Comparison of ENCODE assay signal across 1 cellular context in the genomic region with DNA sequence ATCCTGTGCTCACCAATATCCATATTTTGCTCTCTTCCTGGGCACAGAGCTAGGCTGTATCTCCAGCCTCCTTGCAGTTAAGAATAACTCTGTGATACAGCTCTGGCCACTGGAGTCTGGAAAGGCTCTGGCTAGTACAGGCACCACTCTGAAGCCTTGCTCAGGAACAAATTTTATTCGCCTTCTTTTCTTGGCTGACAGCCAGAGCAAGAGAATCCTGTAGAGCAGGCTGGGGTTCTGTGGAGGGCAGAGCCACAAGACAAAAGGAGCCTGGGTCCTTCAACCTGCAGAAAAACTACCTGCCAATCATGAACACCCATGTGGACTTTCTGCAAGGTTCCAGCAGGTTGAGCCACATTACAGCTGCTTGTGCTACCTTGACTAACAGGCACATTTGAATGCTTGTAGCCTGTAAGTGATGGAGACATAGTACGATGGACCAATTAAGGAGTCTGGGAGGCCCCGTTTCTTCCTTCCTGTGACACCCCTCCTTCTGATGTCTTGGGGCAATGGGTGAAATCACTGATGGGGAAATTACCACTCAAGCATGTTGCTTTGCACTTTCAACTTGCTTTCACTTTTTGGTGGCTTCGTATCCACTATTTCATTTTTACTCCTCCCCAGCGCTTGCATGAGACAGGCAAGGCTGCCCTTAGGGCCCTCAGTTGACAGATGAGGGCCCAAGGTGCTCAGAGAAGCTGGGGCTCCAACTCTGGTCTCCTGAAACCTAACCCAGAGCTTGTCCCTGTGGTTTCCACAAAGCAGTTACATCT.
TF ChIP-seq lines count a peak whose summit lies in the region.

No MANE protein-coding gene starts in this region.

TF ChIP-seq in GM12878, 131 proteins besides CTCF, POLR2A, EP300 and RAD21 (continued from another document):
- TF ChIP-seq BHLHE40 (IDR thresholded peaks at IDR 0.05; ENCODE audit: borderline replicate concordance in 1 of 2, low read depth in 2 of 2, low read length in 1 of 2) (0 out of 4 replicates have a peak, but pooled peaks of 1 of the 2 experiments have one; percentile 6), YY1 (IDR thresholded peaks at IDR 0.05; ENCODE audit: low read depth, low read length) (peak; percentile 49; the same call in 1 of the 2 replicates), IRF4 (IDR thresholded peaks at IDR 0.05; ENCODE audit: low read depth, low read length) (peak; percentile 44; the same call in 1 of the 2 replicates), CHD1 (IDR thresholded peaks at IDR 0.05; ENCODE audit: low read depth, low read length) (no peak), ATF7 (IDR thresholded peaks at IDR 0.05; ENCODE audit: low read depth) (0 out of 2 replicates have a peak, but pooled peaks have one; percentile 22), EED (IDR thresholded peaks at IDR 0.05; ENCODE audit: low read depth) (0 out of 2 replicates have a peak, but pooled peaks have one; percentile 45), BCL11A (IDR thresholded peaks at IDR 0.05; ENCODE audit: low read depth, low read length) (peak; percentile 66; the same call in 1 of the 2 replicates), TAF1 (IDR thresholded peaks at IDR 0.05; ENCODE audit: borderline replicate concordance, low read depth, low read length) (peak; percentile 29; the same call in 1 of the 2 replicates), JUNB (IDR thresholded peaks at IDR 0.05) (peak; percentile 49; the same call in 1 of the 2 replicates), SMAD1 (IDR thresholded peaks at IDR 0.05; ENCODE audit: low read depth, partially characterized antibody) (no peak), MTA3 (IDR thresholded peaks at IDR 0.05; ENCODE audit: borderline replicate concordance, low read length) (peak; percentile 57; the same call in 1 of the 2 replicates), NFIC (IDR thresholded peaks at IDR 0.05; ENCODE audit: low read depth, low read length) (peak; percentile 71; the same call in 1 of the 2 replicates), CREM (IDR thresholded peaks at IDR 0.05; ENCODE audit: low read depth) (peak; percentile 53; the same call in 1 of the 2 replicates), HDGF (IDR thresholded peaks at IDR 0.05) (no peak), PAX5 (IDR thresholded peaks at IDR 0.05; ENCODE audit: borderline replicate concordance, low read depth, low read length) (peak; percentile 88), IKZF1 (conservative IDR thresholded peaks at IDR 0.05) (0 out of 2 replicates have a peak, but pooled peaks have one; percentile 33), TCF7 (IDR thresholded peaks at IDR 0.05; ENCODE audit: borderline replicate concordance) (no peak), NR2C1 (IDR thresholded peaks at IDR 0.05) (peak; percentile 15; the same call in 1 of the 2 replicates), NBN (IDR thresholded peaks at IDR 0.05) (peak; percentile 37; the same call in 1 of the 2 replicates), RUNX3 (IDR thresholded peaks at IDR 0.05; ENCODE audit: low read length) (peak; percentile 46), CBFB (IDR thresholded peaks at IDR 0.05; ENCODE audit: low read depth) (peak; percentile 53)
- TF ChIP-seq, protein P1, sequence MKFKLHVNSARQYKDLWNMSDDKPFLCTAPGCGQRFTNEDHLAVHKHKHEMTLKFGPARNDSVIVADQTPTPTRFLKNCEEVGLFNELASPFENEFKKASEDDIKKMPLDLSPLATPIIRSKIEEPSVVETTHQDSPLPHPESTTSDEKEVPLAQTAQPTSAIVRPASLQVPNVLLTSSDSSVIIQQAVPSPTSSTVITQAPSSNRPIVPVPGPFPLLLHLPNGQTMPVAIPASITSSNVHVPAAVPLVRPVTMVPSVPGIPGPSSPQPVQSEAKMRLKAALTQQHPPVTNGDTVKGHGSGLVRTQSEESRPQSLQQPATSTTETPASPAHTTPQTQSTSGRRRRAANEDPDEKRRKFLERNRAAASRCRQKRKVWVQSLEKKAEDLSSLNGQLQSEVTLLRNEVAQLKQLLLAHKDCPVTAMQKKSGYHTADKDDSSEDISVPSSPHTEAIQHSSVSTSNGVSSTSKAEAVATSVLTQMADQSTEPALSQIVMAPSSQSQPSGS (IDR thresholded peaks at IDR 0.05; ENCODE audit: low read length) = 0 out of 2 replicates have a peak, but pooled peaks have one; percentile 42
- TF ChIP-seq, protein P2, sequence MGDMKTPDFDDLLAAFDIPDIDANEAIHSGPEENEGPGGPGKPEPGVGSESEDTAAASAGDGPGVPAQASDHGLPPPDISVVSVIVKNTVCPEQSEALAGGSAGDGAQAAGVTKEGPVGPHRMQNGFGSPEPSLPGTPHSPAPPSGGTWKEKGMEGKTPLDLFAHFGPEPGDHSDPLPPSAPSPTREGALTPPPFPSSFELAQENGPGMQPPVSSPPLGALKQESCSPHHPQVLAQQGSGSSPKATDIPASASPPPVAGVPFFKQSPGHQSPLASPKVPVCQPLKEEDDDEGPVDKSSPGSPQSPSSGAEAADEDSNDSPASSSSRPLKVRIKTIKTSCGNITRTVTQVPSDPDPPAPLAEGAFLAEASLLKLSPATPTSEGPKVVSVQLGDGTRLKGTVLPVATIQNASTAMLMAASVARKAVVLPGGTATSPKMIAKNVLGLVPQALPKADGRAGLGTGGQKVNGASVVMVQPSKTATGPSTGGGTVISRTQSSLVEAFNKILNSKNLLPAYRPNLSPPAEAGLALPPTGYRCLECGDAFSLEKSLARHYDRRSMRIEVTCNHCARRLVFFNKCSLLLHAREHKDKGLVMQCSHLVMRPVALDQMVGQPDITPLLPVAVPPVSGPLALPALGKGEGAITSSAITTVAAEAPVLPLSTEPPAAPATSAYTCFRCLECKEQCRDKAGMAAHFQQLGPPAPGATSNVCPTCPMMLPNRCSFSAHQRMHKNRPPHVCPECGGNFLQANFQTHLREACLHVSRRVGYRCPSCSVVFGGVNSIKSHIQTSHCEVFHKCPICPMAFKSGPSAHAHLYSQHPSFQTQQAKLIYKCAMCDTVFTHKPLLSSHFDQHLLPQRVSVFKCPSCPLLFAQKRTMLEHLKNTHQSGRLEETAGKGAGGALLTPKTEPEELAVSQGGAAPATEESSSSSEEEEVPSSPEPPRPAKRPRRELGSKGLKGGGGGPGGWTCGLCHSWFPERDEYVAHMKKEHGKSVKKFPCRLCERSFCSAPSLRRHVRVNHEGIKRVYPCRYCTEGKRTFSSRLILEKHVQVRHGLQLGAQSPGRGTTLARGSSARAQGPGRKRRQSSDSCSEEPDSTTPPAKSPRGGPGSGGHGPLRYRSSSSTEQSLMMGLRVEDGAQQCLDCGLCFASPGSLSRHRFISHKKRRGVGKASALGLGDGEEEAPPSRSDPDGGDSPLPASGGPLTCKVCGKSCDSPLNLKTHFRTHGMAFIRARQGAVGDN (IDR thresholded peaks at IDR 0.05) = peak; percentile 21; the same call in 1 of the 2 replicates
- TF ChIP-seq, protein P3, sequence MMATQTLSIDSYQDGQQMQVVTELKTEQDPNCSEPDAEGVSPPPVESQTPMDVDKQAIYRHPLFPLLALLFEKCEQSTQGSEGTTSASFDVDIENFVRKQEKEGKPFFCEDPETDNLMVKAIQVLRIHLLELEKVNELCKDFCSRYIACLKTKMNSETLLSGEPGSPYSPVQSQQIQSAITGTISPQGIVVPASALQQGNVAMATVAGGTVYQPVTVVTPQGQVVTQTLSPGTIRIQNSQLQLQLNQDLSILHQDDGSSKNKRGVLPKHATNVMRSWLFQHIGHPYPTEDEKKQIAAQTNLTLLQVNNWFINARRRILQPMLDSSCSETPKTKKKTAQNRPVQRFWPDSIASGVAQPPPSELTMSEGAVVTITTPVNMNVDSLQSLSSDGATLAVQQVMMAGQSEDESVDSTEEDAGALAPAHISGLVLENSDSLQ (IDR thresholded peaks at IDR 0.05) = peak; percentile 77
- TF ChIP-seq, protein P4, sequence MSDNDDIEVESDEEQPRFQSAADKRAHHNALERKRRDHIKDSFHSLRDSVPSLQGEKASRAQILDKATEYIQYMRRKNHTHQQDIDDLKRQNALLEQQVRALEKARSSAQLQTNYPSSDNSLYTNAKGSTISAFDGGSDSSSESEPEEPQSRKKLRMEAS (IDR thresholded peaks at IDR 0.05; ENCODE audit: low read depth, low read length) = no peak
